In genomic region chr1:1374861-1375662, GRCh38 we compare ENCODE assay signal across 8 cellular contexts. TPM values are rescaled to one million over a fixed set of nuclear protein-coding genes. Genes with fewer than 3 reads are reported as not detected.
DNase-seq lines count a peak whose midpoint lies in the region; ATAC-seq and TF ChIP-seq lines count a peak whose summit lies in the region.

TSS of gene AURKAIP1 (minus strand) at chr1:1375207. CDS start at chr1:1374756, 451 bp downstream.

- peak within 1 kb of the TSS; percentile 90 for H3K4me3 Mint-ChIP-seq in activated T-cell treated with anti-CD3 and anti-CD28 coated beads, Interleukin-2, amount 50 U/mL, for 24 hours

- H3K36me3 Mint-ChIP-seq in activated T-cell treated with anti-CD3 and anti-CD28 coated beads, Interleukin-2, amount 50 U/mL, for 24 hours (ENCODE audit: low read depth) = peaks cover 35% of the 10 kb centered on the region

- peak within 1 kb of the TSS; percentile 89 to 91 for H3K9ac ChIP-seq in mucosa of rectum (ENCODE audit: low read depth in 1 of 2, low read length in 2 of 2)

- peaks cover 8 to 19% of the 10 kb centered on the region in 2 donors for H3K4me1 ChIP-seq in mucosa of rectum (ENCODE audit: control insufficient read depth in 2 of 2, insufficient read depth in 2 of 2, low read length in 2 of 2)

- no peaks in the 10 kb centered on the region for H3K9me3 ChIP-seq in mucosa of rectum (ENCODE audit: control insufficient read depth in 2 of 2, low read length in 2 of 2)

- H3K27me3 ChIP-seq in mucosa of rectum (ENCODE audit: control insufficient read depth in 2 of 2, insufficient read depth in 2 of 2, low read length in 2 of 2) = no peaks in the 10 kb centered on the region

- peak; percentile 99 for DNase-seq in DMS79 (lab: John Stamatoyannopoulos, UW)
- DNase-seq in KBM-7 = peak; percentile 100
- DNase-seq in activated T-cell treated with anti-CD3 and anti-CD28 coated beads, Interleukin-2, amount 50 U/mL, for 24 hours = peak; percentile 93
- DNase-seq in erythroblast (lab: John Stamatoyannopoulos, UW) = peak; percentile 99 to 100
- DNase-seq in stimulated activated CD8-positive, alpha-beta memory T cell treated with anti-CD3 and anti-CD28 coated beads, Interleukin-4, amount 100 ng/mL, for 48 hours = peak; percentile 96

- H3K4me3 ChIP-seq in mucosa of rectum (ENCODE audit: low read length in 2 of 2) = peak within 1 kb of the TSS; percentile 81 to 89

- peaks cover 3 to 6% of the 10 kb centered on the region in 2 donors for H3K36me3 ChIP-seq in mucosa of rectum (ENCODE audit: control insufficient read depth in 2 of 2, insufficient read depth in 2 of 2, low read length in 2 of 2)

- H3K4me1 Mint-ChIP-seq in activated T-cell treated with anti-CD3 and anti-CD28 coated beads, Interleukin-2, amount 50 U/mL, for 24 hours (ENCODE audit: low read depth) = peaks cover 39% of the 10 kb centered on the region

- H3K27ac Mint-ChIP-seq in activated T-cell treated with anti-CD3 and anti-CD28 coated beads, Interleukin-2, amount 50 U/mL, for 24 hours = peak within 1 kb of the TSS; percentile 96

- no peaks in the 10 kb centered on the region for H3K27me3 Mint-ChIP-seq in activated T-cell treated with anti-CD3 and anti-CD28 coated beads, Interleukin-2, amount 50 U/mL, for 24 hours

- TF ChIP-seq POLR2A in erythroblast (IDR thresholded peaks at IDR 0.05; ENCODE audit: low read length) = peak; percentile 72

- ATAC-seq in GM21717 (IDR thresholded peaks at IDR 0.05; ENCODE audit: unreplicated experiment) = peak; percentile 76

- H3K9me3 Mint-ChIP-seq in activated T-cell treated with anti-CD3 and anti-CD28 coated beads, Interleukin-2, amount 50 U/mL, for 24 hours = no peaks in the 10 kb centered on the region

- in situ Hi-C loops in KBM-7 (cut with MboI; ENCODE audit: low pct_unique_long_range_greater_than_20kb, low sequenced_read_pairs) = no loop called here

- H3K27ac ChIP-seq in mucosa of rectum (ENCODE audit: low read depth in 2 of 2, low read length in 2 of 2) = peak within 1 kb of the TSS; percentile 88 to 90

TF ChIP-seq in PFSK-1, 5 proteins besides CTCF, POLR2A, EP300 and RAD21:
- TF ChIP-seq POLR2AphosphoS5 (IDR thresholded peaks at IDR 0.05; ENCODE audit: low read depth, low read length) (peak; percentile 55), SIN3A (IDR thresholded peaks at IDR 0.05; ENCODE audit: borderline replicate concordance, insufficient read depth, low read length) (peak; percentile 60; the same call in 1 of the 2 replicates), FOXP2 (optimal IDR thresholded peaks at IDR 0.05; ENCODE audit: borderline replicate concordance, extremely low read depth, extremely low read length, insufficient read depth) (peak; percentile 88), REST (IDR thresholded peaks at IDR 0.05; ENCODE audit: insufficient read depth in 1 of 2, low read depth in 2 of 2, low read length in 2 of 2) (peak in 1 of 2 experiments; percentile 59; a peak in 2 of 4 replicates), TAF1 (IDR thresholded peaks at IDR 0.05; ENCODE audit: borderline replicate concordance, insufficient read depth, low read length) (peak; percentile 83; the same call in 1 of the 2 replicates)

RNA-seq across cellular contexts. Expression of gene AURKAIP1, which starts in this region (rescaled TPM):
- 369 TPM for polyA plus RNA-seq in PFSK-1 (2012; ENCODE audit: insufficient read length, low read depth)

Comparison
In these comparisons a context has a peak if more than half of its experiments do, and no peak if none do; other contexts are left out.
1. Peak in every context shown above with its lines: DNase-seq, ATAC-seq, H3K4me3 ChIP-seq and H3K27ac ChIP-seq.